In genomic region chr1:15272009-15272781, GRCh38 we compare ENCODE assay signal across 9 cellular contexts. TPM values are rescaled to one million over a fixed set of nuclear protein-coding genes. Genes with fewer than 3 reads are reported as not detected.
DNase-seq lines count a peak whose midpoint lies in the region; ATAC-seq and TF ChIP-seq lines count a peak whose summit lies in the region.
"Had no signal": no experiment of that assay in that cellular context is flagged by ENCODE, and none has a peak within 500 bp of the region (broad histone marks: within the 10 kb centered on the region; RNA-seq: fewer than 3 reads in every experiment).

No MANE protein-coding gene starts in this region.

- no peak for TF ChIP-seq POLR2A in esophagus squamous epithelium (IDR thresholded peaks at IDR 0.05)

- H3K27me3 Mint-ChIP-seq in type B pancreatic cell, result peaks cover 4% of the 10 kb centered on the region

- TF ChIP-seq CTCF in esophagus squamous epithelium (IDR thresholded peaks at IDR 0.05), result peak in 5 of 6 experiments; percentile 74 to 91 (median 79)
- peak; percentile 87 for TF ChIP-seq CTCF in type B pancreatic cell (conservative IDR thresholded peaks at IDR 0.05)

- DNase-seq in C1 segment of cervical spinal cord (lab: John Stamatoyannopoulos, UW) (peak in 9 of 14 donors; percentile 3 to 66 (median 30)), NCI-H2227 (lab: John Stamatoyannopoulos, UW; ENCODE audit: unreplicated experiment) (peak; percentile 85), esophagus squamous epithelium (lab: John Stamatoyannopoulos, UW) (no peak), myocyte (ENCODE audit: low read depth) (peak; percentile 84), type B pancreatic cell (ENCODE audit: extremely low spot score, unreplicated experiment) (peak; percentile 64)
- peak; percentile 57 for DNase-seq in activated CD4-positive, alpha-beta T cell treated with anti-CD3 and anti-CD28 coated beads for 48 hours

- peaks cover 0 to 10% (median 0%) of the 10 kb centered on the region in 3 donors for H3K4me1 ChIP-seq in esophagus squamous epithelium

- WGBS in esophagus squamous epithelium, 2 donors, result 37 to 45% methylated on average over 15 to 17 of the region's 26 CpGs

- H3K4me1 Mint-ChIP-seq in type B pancreatic cell (ENCODE audit: unreplicated experiment), result peaks cover 7% of the 10 kb centered on the region

- peak overlapping the region; percentile 63 for H3K27ac Mint-ChIP-seq in type B pancreatic cell

- no peaks in the 10 kb centered on the region for H3K36me3 Mint-ChIP-seq in type B pancreatic cell

- H3K27me3 ChIP-seq in esophagus squamous epithelium, result peaks cover 0 to 6% (median 0%) of the 10 kb centered on the region in 4 donors

- H3K9me3 ChIP-seq in esophagus squamous epithelium, result no peaks in the 10 kb centered on the region

- H3K4me3 ChIP-seq in esophagus squamous epithelium, result peak overlapping the region in 1 of 4 donors; percentile 4
- H3K4me3 ChIP-seq: skin epidermis had no signal

- no peaks in the 10 kb centered on the region for H3K36me3 ChIP-seq in esophagus squamous epithelium

- H3K9me3 Mint-ChIP-seq in type B pancreatic cell, result no peaks in the 10 kb centered on the region

- H3K27ac ChIP-seq in esophagus squamous epithelium, result no peak overlapping the region
- H3K27ac ChIP-seq: skin epidermis had no signal

- H3K4me3 Mint-ChIP-seq in type B pancreatic cell, result peak overlapping the region; percentile 68

- ATAC-seq in GM21723 (IDR thresholded peaks at IDR 0.05; ENCODE audit: unreplicated experiment), result peak; percentile 49
- no peak for ATAC-seq in HG03378 (IDR thresholded peaks at IDR 0.05; ENCODE audit: unreplicated experiment)

- intact Hi-C loops in esophagus squamous epithelium (cut with DNase I), result loop anchor here (5.0 to 10.0 kb wide), 2 partner anchors 117 to 145 kb away; partner anchors contain the start of gene TMEM51

RNA-seq across cellular contexts. Expression of gene FHAD1, which starts 25.2 kb away (rescaled TPM):
- under 1 TPM in 1 of 4 donors, not detected in 3; 0.57 TPM for total RNA-seq in esophagus squamous epithelium
- 0.99 and 6.8 TPM in 2 replicates for total RNA-seq in myocyte
- 0.10 TPM for polyA plus RNA-seq in myocyte (2012)
- 0.93 and 3.8 TPM in 2 replicates for total RNA-seq in type B pancreatic cell (ENCODE audit: low replicate concordance)
